18 cellular contexts compared by ENCODE assay signal in the genomic region with DNA sequence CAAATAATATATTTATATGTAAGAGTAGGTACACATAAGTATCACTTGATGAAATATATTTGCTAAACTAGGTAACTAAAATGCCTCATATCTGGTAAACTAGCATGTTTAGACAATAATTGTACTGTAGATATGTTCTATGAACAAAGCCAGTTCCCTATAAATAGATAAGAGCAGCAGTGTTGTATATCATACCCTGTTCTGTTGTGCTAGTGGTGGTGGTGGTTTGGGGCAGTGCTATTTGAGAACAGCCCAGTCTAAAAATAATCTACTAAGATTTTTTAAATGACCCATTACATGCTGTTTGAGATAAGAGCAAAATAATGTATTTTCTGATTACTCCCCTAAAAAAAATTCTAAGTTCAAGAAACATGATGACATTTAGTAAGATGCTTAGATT.
"Had no signal": no experiment of that assay in that cellular context is flagged by ENCODE, and none has a peak within 500 bp of the region (broad histone marks: within the 10 kb centered on the region; RNA-seq: fewer than 3 reads in every experiment).

No MANE protein-coding gene starts in this region.

- H3K9me3 Mint-ChIP-seq: activated B cell treated with CpG ODN at 0.5 μM for 24 hours; activated CD4-positive, alpha-beta memory T cell treated with anti-CD3 and anti-CD28 coated beads for 36 hours; activated T-helper 1 cell treated with anti-CD3 and anti-CD28 coated beads, Interleukin-12 subunit alpha, Interleukin-12 subunit beta, Interleukin-2, Interleukin-4 antibody, amounts not matched to agents 30 ng/mL and 10 ng/mL and 1 ng/mL, durations not matched to agents 14 hours and 24 hours and 36 hours; neural progenitor cell; stimulated activated naive B cell treated with anti-CD40 and anti-IgM and Interleukin-4, amounts not matched to agents 10 μg/mL and 1 μg/mL and 100 μg/mL, for 72 hours; T-cell had no signal

- H3K27ac ChIP-seq: colonic mucosa, gastroesophageal sphincter, heart right ventricle, right lobe of liver, thyroid gland had no signal

- H3K4me1 Mint-ChIP-seq: activated B cell treated with CpG ODN at 0.5 μM for 24 hours; immature natural killer cell; stimulated activated naive B cell treated with anti-CD40 and anti-IgM and Interleukin-4, amounts not matched to agents 10 μg/mL and 1 μg/mL and 100 μg/mL, for 72 hours; T-cell had no signal

- H3K27me3 ChIP-seq: colonic mucosa, gastroesophageal sphincter, heart right ventricle, neural progenitor cell, right lobe of liver, thyroid gland had no signal

- H3K9me3 ChIP-seq: colonic mucosa, gastroesophageal sphincter, heart right ventricle, right lobe of liver, SK-N-SH, thyroid gland had no signal

- H3K4me3 ChIP-seq: colonic mucosa, gastroesophageal sphincter, heart right ventricle, lung, neural progenitor cell, right lobe of liver, thyroid gland had no signal

- H3K27ac Mint-ChIP-seq: activated B cell treated with CpG ODN at 0.5 μM for 24 hours; activated CD4-positive, alpha-beta memory T cell treated with anti-CD3 and anti-CD28 coated beads for 36 hours; activated naive CD8-positive, alpha-beta T cell; activated T-helper 1 cell treated with anti-CD3 and anti-CD28 coated beads, Interleukin-12 subunit alpha, Interleukin-12 subunit beta, Interleukin-2, Interleukin-4 antibody, amounts not matched to agents 30 ng/mL and 10 ng/mL and 1 ng/mL, durations not matched to agents 14 hours and 24 hours and 36 hours; immature natural killer cell; neural progenitor cell; stimulated activated naive B cell treated with anti-CD40 and anti-IgM and Interleukin-4, amounts not matched to agents 10 μg/mL and 1 μg/mL and 100 μg/mL, for 72 hours; T-cell had no signal

- H3K36me3 ChIP-seq: colonic mucosa, gastroesophageal sphincter, heart right ventricle, neural progenitor cell, right lobe of liver, thyroid gland had no signal

- H3K4me1 ChIP-seq: colonic mucosa, gastroesophageal sphincter, right lobe of liver had no signal

- DNase-seq: activated B cell treated with CpG ODN at 0.5 μM for 24 hours; activated CD4-positive, alpha-beta memory T cell treated with anti-CD3 and anti-CD28 coated beads for 36 hours; activated CD4-positive, alpha-beta T cell treated with anti-CD3 and anti-CD28 coated beads for 4 hours; activated T-cell treated with anti-CD3 and anti-CD28 coated beads for 4 hours; caudate nucleus; colonic mucosa; heart right ventricle; immature natural killer cell; right lobe of liver; SK-N-SH; stimulated activated naive B cell treated with anti-CD40 and anti-IgM and Interleukin-4, amounts not matched to agents 10 μg/mL and 1 μg/mL and 100 μg/mL, for 72 hours; T-cell; thyroid gland had no signal

- ATAC-seq: gastroesophageal sphincter; right lobe of liver; stimulated activated naive B cell treated with anti-CD40 and anti-IgM and Interleukin-4, amounts not matched to agents 10 μg/mL and 1 μg/mL and 100 μg/mL, for 72 hours; T-cell had no signal

- H3K4me3 Mint-ChIP-seq: activated B cell treated with CpG ODN at 0.5 μM for 24 hours; activated CD4-positive, alpha-beta memory T cell treated with anti-CD3 and anti-CD28 coated beads for 36 hours; activated naive CD8-positive, alpha-beta T cell; activated T-helper 1 cell treated with anti-CD3 and anti-CD28 coated beads, Interleukin-12 subunit alpha, Interleukin-12 subunit beta, Interleukin-2, Interleukin-4 antibody, amounts not matched to agents 30 ng/mL and 10 ng/mL and 1 ng/mL, durations not matched to agents 14 hours and 24 hours and 36 hours; immature natural killer cell; neural progenitor cell; stimulated activated naive B cell treated with anti-CD40 and anti-IgM and Interleukin-4, amounts not matched to agents 10 μg/mL and 1 μg/mL and 100 μg/mL, for 72 hours; T-cell had no signal

- H3K27me3 Mint-ChIP-seq: activated B cell treated with CpG ODN at 0.5 μM for 24 hours; activated naive CD8-positive, alpha-beta T cell; stimulated activated naive B cell treated with anti-CD40 and anti-IgM and Interleukin-4, amounts not matched to agents 10 μg/mL and 1 μg/mL and 100 μg/mL, for 72 hours had no signal

- H3K36me3 Mint-ChIP-seq: activated CD4-positive, alpha-beta memory T cell treated with anti-CD3 and anti-CD28 coated beads for 36 hours; activated naive CD8-positive, alpha-beta T cell; immature natural killer cell; stimulated activated naive B cell treated with anti-CD40 and anti-IgM and Interleukin-4, amounts not matched to agents 10 μg/mL and 1 μg/mL and 100 μg/mL, for 72 hours; T-cell had no signal
